1 cellular context compared by ENCODE assay signal in genomic region chr7:149856-150636, GRCh38.
TF ChIP-seq lines count a peak whose summit lies in the region.

No MANE protein-coding gene starts in this region.

TF ChIP-seq in SK-N-SH treated with all-trans-retinoic acid at 6 μM for 48 hours, 23 proteins besides CTCF, POLR2A, EP300 and RAD21 (continued from another document):
- TF ChIP-seq TSHZ2 (CRISPR knock-in tag; IDR thresholded peaks at IDR 0.05) (no peak), SNAI2 (CRISPR knock-in tag; IDR thresholded peaks at IDR 0.05) (no peak), ZC3H10 (CRISPR knock-in tag; IDR thresholded peaks at IDR 0.05) (no peak), ZFP30 (CRISPR knock-in tag; IDR thresholded peaks at IDR 0.05) (no peak), ZNF565 (CRISPR knock-in tag; conservative IDR thresholded peaks at IDR 0.05; ENCODE audit: low read depth) (no peak), ZNF70 (CRISPR knock-in tag; IDR thresholded peaks at IDR 0.05) (no peak), TOX (CRISPR knock-in tag; IDR thresholded peaks at IDR 0.05; ENCODE audit: borderline replicate concordance) (no peak)
